Comparison of ENCODE assay signal across 10 cellular contexts in genomic region chr15:89087066-89087829, GRCh38. TPM values are rescaled to one million over a fixed set of nuclear protein-coding genes. Genes with fewer than 3 reads are reported as not detected.
DNase-seq lines count a peak whose midpoint lies in the region; ATAC-seq and TF ChIP-seq lines count a peak whose summit lies in the region.
"Had no signal": no experiment of that assay in that cellular context is flagged by ENCODE, and none has a peak within 500 bp of the region (broad histone marks: within the 10 kb centered on the region; RNA-seq: fewer than 3 reads in every experiment).

No MANE protein-coding gene starts in this region.

- H3K27me3 ChIP-seq in BE2C (no peaks in the 10 kb centered on the region), NT2/D1 (ENCODE audit: insufficient read depth, insufficient read length) (peaks cover 11% of the 10 kb centered on the region), esophagus muscularis mucosa (no peaks in the 10 kb centered on the region), neutrophil (no peaks in the 10 kb centered on the region)

- TF ChIP-seq CTCF in BE2C (IDR thresholded peaks at IDR 0.05; ENCODE audit: low read depth, low read length): no peak
- TF ChIP-seq CTCF in esophagus muscularis mucosa (IDR thresholded peaks at IDR 0.05): no peak
- TF ChIP-seq CTCF in neutrophil (IDR thresholded peaks at IDR 0.05): no peak

- peaks cover 12% of the 10 kb centered on the region for H3K36me3 Mint-ChIP-seq in activated T-helper 2 cell treated with anti-CD3 and anti-CD28 coated beads, Interferon-gamma antibody, Interleukin-2, Interleukin-4, amounts not matched to agents 10 μg/mL and 5 μg/mL and 100 μg/mL, durations not matched to agents 14 hours and 24 hours and 36 hours (ENCODE audit: low read depth)

- H3K27ac ChIP-seq in esophagus muscularis mucosa (replicated peaks in 1 of 4) (peak overlapping the region; percentile 86 to 96 (median 93)), neutrophil (peak overlapping the region; percentile 99)

- peak overlapping the region; percentile 52 for H3K9ac ChIP-seq in NT2/D1 (ENCODE audit: insufficient read length, low read depth)

- H3K4me1 ChIP-seq in BE2C: peaks cover 36% of the 10 kb centered on the region
- H3K4me1 ChIP-seq in NT2/D1 (ENCODE audit: insufficient read depth, insufficient read length): peaks cover 8% of the 10 kb centered on the region
- peaks cover 33 to 66% (median 62%) of the 10 kb centered on the region in 4 donors for H3K4me1 ChIP-seq in esophagus muscularis mucosa
- peaks cover 40 to 41% of the 10 kb centered on the region in 2 experiments for H3K4me1 ChIP-seq in neutrophil (ENCODE audit: control insufficient read depth in 1 of 2, insufficient read depth in 1 of 2, low read depth in 1 of 2, low read length in 1 of 2)

- intact Hi-C loops in esophagus muscularis mucosa (cut with DNase I): loop anchor here (5.0 kb wide), 1 partner anchor 40 kb away; no protein-coding TSS in a partner anchor
- intact Hi-C loops in activated T-helper 2 cell treated with anti-CD3 and anti-CD28 coated beads, Interferon-gamma antibody, Interleukin-2, Interleukin-4, amounts not matched to agents 10 μg/mL and 5 μg/mL and 100 μg/mL, durations not matched to agents 14 hours and 24 hours and 36 hours (cut with micrococcal nuclease): no loop called here

- TF ChIP-seq EP300 in esophagus muscularis mucosa (IDR thresholded peaks at IDR 0.05): no peak

- DNase-seq in BE2C: no peak
- no peak for DNase-seq in NT2/D1 (ENCODE audit: low read depth, low spot score)
- DNase-seq in esophagus muscularis mucosa (ENCODE audit: extremely low spot score): no peak
- DNase-seq in activated T-helper 2 cell treated with anti-CD3 and anti-CD28 coated beads, Interferon-gamma antibody, Interleukin-2, Interleukin-4, amounts not matched to agents 10 μg/mL and 5 μg/mL and 100 μg/mL, durations not matched to agents 14 hours and 24 hours and 36 hours (ENCODE audit: low spot score): no peak
- no peak for DNase-seq in NCI-H1694 (lab: John Stamatoyannopoulos, UW)

- no peak overlapping the region for H3K27ac Mint-ChIP-seq in activated T-helper 2 cell treated with anti-CD3 and anti-CD28 coated beads, Interferon-gamma antibody, Interleukin-2, Interleukin-4, amounts not matched to agents 10 μg/mL and 5 μg/mL and 100 μg/mL, durations not matched to agents 14 hours and 24 hours and 36 hours

- WGBS in esophagus muscularis mucosa: 66% methylated on average over 13 of the region's 13 CpGs

- peak overlapping the region; percentile 48 for H3K4me3 ChIP-seq in BE2C (ENCODE audit: low read depth, low read length)
- H3K4me3 ChIP-seq in NT2/D1 (ENCODE audit: insufficient read length, low read depth): peak overlapping the region; percentile 27
- peak overlapping the region; percentile 72 to 90 (median 80) for H3K4me3 ChIP-seq in esophagus muscularis mucosa
- H3K4me3 ChIP-seq in neutrophil (ENCODE audit: low read depth in 1 of 2, low read length in 1 of 2): peak overlapping the region; percentile 62 to 95

- no peaks in the 10 kb centered on the region for H3K27me3 Mint-ChIP-seq in activated T-helper 2 cell treated with anti-CD3 and anti-CD28 coated beads, Interferon-gamma antibody, Interleukin-2, Interleukin-4, amounts not matched to agents 10 μg/mL and 5 μg/mL and 100 μg/mL, durations not matched to agents 14 hours and 24 hours and 36 hours (ENCODE audit: low read depth)
- H3K27me3 Mint-ChIP-seq: activated naive CD4-positive, alpha-beta T cell treated with anti-CD3 and anti-CD28 coated beads, Interleukin-2, amount 50 U/mL, for 24 hours had no signal

- H3K4me3 Mint-ChIP-seq in activated T-helper 2 cell treated with anti-CD3 and anti-CD28 coated beads, Interferon-gamma antibody, Interleukin-2, Interleukin-4, amounts not matched to agents 10 μg/mL and 5 μg/mL and 100 μg/mL, durations not matched to agents 14 hours and 24 hours and 36 hours (ENCODE audit: low read depth): no peak overlapping the region
- H3K4me3 Mint-ChIP-seq: activated naive CD4-positive, alpha-beta T cell treated with anti-CD3 and anti-CD28 coated beads, Interleukin-2, amount 50 U/mL, for 24 hours; neural crest cell had no signal

- no peak for ATAC-seq in GM21825 (IDR thresholded peaks at IDR 0.05; ENCODE audit: unreplicated experiment)
- no peak for ATAC-seq in GM21367 (IDR thresholded peaks at IDR 0.05; ENCODE audit: unreplicated experiment)

- peaks cover 31% of the 10 kb centered on the region for H3K4me1 Mint-ChIP-seq in activated T-helper 2 cell treated with anti-CD3 and anti-CD28 coated beads, Interferon-gamma antibody, Interleukin-2, Interleukin-4, amounts not matched to agents 10 μg/mL and 5 μg/mL and 100 μg/mL, durations not matched to agents 14 hours and 24 hours and 36 hours (ENCODE audit: low read depth)

- no peaks in the 10 kb centered on the region for H3K9me3 Mint-ChIP-seq in activated T-helper 2 cell treated with anti-CD3 and anti-CD28 coated beads, Interferon-gamma antibody, Interleukin-2, Interleukin-4, amounts not matched to agents 10 μg/mL and 5 μg/mL and 100 μg/mL, durations not matched to agents 14 hours and 24 hours and 36 hours
- H3K9me3 Mint-ChIP-seq: activated naive CD4-positive, alpha-beta T cell treated with anti-CD3 and anti-CD28 coated beads, Interleukin-2, amount 50 U/mL, for 24 hours; neural crest cell had no signal

- H3K9me3 ChIP-seq in BE2C (no peaks in the 10 kb centered on the region), NT2/D1 (ENCODE audit: insufficient read depth, low read length) (no peaks in the 10 kb centered on the region), esophagus muscularis mucosa (no peaks in the 10 kb centered on the region), neutrophil (no peaks in the 10 kb centered on the region)

- no peak for TF ChIP-seq POLR2A in esophagus muscularis mucosa (IDR thresholded peaks at IDR 0.05; ENCODE audit: low read depth)

- H3K36me3 ChIP-seq in BE2C (no peaks in the 10 kb centered on the region), NT2/D1 (ENCODE audit: insufficient read depth, insufficient read length, low read length) (no peaks in the 10 kb centered on the region), esophagus muscularis mucosa (no peaks in the 10 kb centered on the region), neutrophil (no peaks in the 10 kb centered on the region)

RNA-seq across cellular contexts. Expression of gene ABHD2, which starts 1.0 kb away (rescaled TPM):
- polyA plus RNA-seq in BE2C (2012; ENCODE audit: insufficient read depth, insufficient read length, low read depth): 45.7 TPM
- 10 to 100 TPM; 49.8 to 82.3 (median 72.1) TPM for total RNA-seq in esophagus muscularis mucosa
- 57.2 and 59.3 TPM in 2 replicates for total RNA-seq in activated T-helper 2 cell treated with anti-CD3 and anti-CD28 coated beads, Interferon-gamma antibody, Interleukin-2, Interleukin-4, amounts not matched to agents 10 μg/mL and 5 μg/mL and 100 μg/mL, durations not matched to agents 14 hours and 24 hours and 36 hours

Comparison
In these comparisons a context has a peak if more than half of its experiments do, and no peak if none do; other contexts are left out.
1. H3K4me3 ChIP-seq: peak in every context shown above with its lines; median percentile 80 in esophagus muscularis mucosa; 78 in neutrophil; 48 in BE2C; 27 in NT2/D1.